7 cellular contexts compared by ENCODE assay signal in genomic region chr5:130294798-130295197, GRCh38.
DNase-seq lines count a peak whose midpoint lies in the region; ATAC-seq and TF ChIP-seq lines count a peak whose summit lies in the region.
"Not testable (repeated sequence)": the region's sequence is repeated elsewhere in the genome, so short reads cannot be mapped to it uniquely, and the experiment has no call there.

No MANE protein-coding gene starts in this region.

- H3K4me3 Mint-ChIP-seq in Caco-2 (ENCODE audit: unreplicated experiment), result not testable (repeated sequence)

- TF ChIP-seq CTCF in Caco-2 (IDR thresholded peaks at IDR 0.05; ENCODE audit: insufficient read depth in 1 of 2, low read depth in 1 of 2, low read length in 1 of 2, severe bottlenecking in 1 of 2, unreplicated experiment in 1 of 2); epithelial cell of esophagus (IDR thresholded peaks at IDR 0.05; ENCODE audit: insufficient read depth, low read depth, low read length, missing control alignments): not testable (repeated sequence)

- H3K27me3 ChIP-seq in Caco-2 (replicated peaks; ENCODE audit: control insufficient read depth, insufficient read depth, low read length), result not testable (repeated sequence)

- not testable (repeated sequence) for H3K4me3 ChIP-seq in Caco-2 (ENCODE audit: low read depth, low read length); epithelial cell of esophagus (ENCODE audit: low read length)

- H3K27ac Mint-ChIP-seq in Caco-2 (ENCODE audit: unreplicated experiment), result peak overlapping the region; percentile 45

- intact Hi-C loops in Caco-2 (cut with micrococcal nuclease; ENCODE audit: unreplicated experiment), result loop anchor here (1.0 kb wide), 1 partner anchor 23 kb away; no protein-coding TSS in a partner anchor
- intact Hi-C loops in left colon (cut with DNase I, micrococcal nuclease), result not testable (repeated sequence)

- H3K36me3 ChIP-seq in Caco-2 (ENCODE audit: control insufficient read depth, insufficient read depth, low read length), result not testable (repeated sequence)

- CTCF ChIA-PET in Caco-2 (lab: Charles Lee), result not testable (repeated sequence)

- POLR2A ChIA-PET in Caco-2 (lab: Charles Lee), result not testable (repeated sequence)

- H3K4me1 ChIP-seq in Caco-2, result peaks cover 11% of the 10 kb centered on the region

- H3K9me3 Mint-ChIP-seq in Caco-2 (ENCODE audit: unreplicated experiment), result peaks cover 21% of the 10 kb centered on the region

- not testable (repeated sequence) for DNase-seq in Caco-2, left colon
- DNase-seq in H4 (ENCODE audit: low spot score) (peak; percentile 57), NCI-H69 (lab: John Stamatoyannopoulos, UW) (peak; percentile 20), SW480 (ENCODE audit: low spot score) (peak; percentile 41), epithelial cell of esophagus (ENCODE audit: low read depth) (peak; percentile 58), renal cortical epithelial cell (ENCODE audit: low read depth) (peak; percentile 29)

- ATAC-seq in left colon, result peak; percentile 71

- H3K9me3 ChIP-seq in Caco-2, result not testable (repeated sequence)

- H3K27me3 Mint-ChIP-seq in Caco-2 (ENCODE audit: insufficient read depth, unreplicated experiment), result not testable (repeated sequence)

- peaks cover 32% of the 10 kb centered on the region for H3K4me1 Mint-ChIP-seq in Caco-2 (ENCODE audit: low read depth, unreplicated experiment)

- not testable (repeated sequence) for H3K36me3 Mint-ChIP-seq in Caco-2 (ENCODE audit: insufficient read depth, unreplicated experiment)

- BruUV-seq in Caco-2 (replicated peaks; lab: Mats Ljungman, UMichigan), result not testable (repeated sequence)
